In the genomic region with DNA sequence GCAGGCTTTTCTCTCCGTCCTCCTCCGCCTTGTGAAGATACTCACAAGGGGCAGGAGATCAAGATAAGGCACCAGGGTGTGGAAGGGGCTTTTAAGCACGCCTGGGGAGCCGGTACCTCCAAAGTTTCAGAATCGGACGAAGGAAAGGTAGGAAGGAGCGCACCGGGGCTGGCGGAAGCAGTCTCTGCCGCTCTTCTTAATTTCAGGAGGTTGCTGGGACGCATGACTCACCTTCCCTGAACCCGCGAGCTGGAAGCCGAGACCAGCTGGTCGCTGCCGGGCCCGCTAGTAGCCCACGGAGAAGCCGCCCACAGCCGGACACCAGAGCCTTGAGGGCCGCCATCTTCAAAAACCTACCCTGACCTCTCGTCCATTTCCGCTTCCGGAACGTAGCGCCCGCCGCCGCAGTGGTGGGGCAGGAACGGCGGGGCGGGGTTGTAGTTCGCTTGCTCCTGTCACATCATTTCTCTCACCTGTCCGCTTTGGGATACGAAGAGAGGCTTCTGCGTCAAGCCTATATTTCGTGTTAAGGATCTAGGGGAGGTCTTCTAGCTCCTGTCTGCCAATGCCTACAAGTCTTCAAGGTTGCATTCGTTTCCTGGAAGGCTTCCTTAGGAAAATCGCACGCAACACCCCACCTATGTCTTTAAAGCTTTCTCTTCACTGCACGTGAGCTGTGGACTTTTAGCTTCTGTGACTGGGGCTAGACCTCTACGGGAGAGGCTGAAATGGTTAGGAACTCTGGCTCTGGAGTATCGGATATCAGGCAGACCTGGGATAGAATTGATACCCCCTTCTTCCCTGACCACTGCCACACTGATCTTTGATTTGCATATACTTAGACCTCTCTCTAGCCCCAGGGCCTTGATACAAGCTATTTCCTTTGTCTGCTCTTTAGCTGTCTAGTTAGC, we compare ENCODE assay signal across 1 cellular context.
A peak's percentile ranks its signal among the peaks of the same experiment; 100 is the strongest.
TF ChIP-seq lines count a peak whose summit lies in the region.

Gene MRPS18A (minus strand): TSS at position 355 of the 911 bp plus-strand sequence. CDS start 12 bp downstream, at position 343.

TF ChIP-seq in HEK293, 187 proteins besides CTCF, POLR2A, EP300 and RAD21 (continued from another document and continues in another):
- TF ChIP-seq, protein P1, sequence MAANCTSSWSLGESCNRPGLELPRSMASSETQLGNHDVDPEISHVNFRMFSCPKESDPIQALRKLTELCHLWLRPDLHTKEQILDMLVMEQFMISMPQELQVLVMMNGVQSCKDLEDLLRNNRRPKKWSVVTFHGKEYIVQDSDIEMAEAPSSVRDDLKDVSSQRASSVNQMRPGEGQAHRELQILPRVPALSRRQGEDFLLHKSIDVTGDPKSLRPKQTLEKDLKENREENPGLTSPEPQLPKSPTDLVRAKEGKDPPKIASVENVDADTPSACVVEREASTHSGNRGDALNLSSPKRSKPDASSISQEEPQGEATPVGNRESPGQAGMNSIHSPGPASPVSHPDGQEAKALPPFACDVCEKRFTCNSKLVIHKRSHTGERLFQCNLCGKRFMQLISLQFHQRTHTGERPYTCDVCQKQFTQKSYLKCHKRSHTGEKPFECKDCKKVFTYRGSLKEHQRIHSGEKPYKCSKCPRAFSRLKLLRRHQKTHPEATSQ (tag by site-specific recombination; IDR thresholded peaks at IDR 0.05): no peak
- TF ChIP-seq HOXC10 (CRISPR knock-in tag; IDR thresholded peaks at IDR 0.05) (no peak), ZNF549 (tag by site-specific recombination; IDR thresholded peaks at IDR 0.05) (no peak), ZNF560 (tag by site-specific recombination; IDR thresholded peaks at IDR 0.05; ENCODE audit: borderline replicate concordance) (no peak), ZNF404 (tag by site-specific recombination; IDR thresholded peaks at IDR 0.05) (no peak), ZNF571 (tag by site-specific recombination; IDR thresholded peaks at IDR 0.05) (no peak), ZNF558 (tag by site-specific recombination; IDR thresholded peaks at IDR 0.05) (no peak), ZNF398 (tag by site-specific recombination; IDR thresholded peaks at IDR 0.05) (no peak), REPIN1 (tag by site-specific recombination; IDR thresholded peaks at IDR 0.05; ENCODE audit: low read depth) (no peak), GLI4 (tag by site-specific recombination; IDR thresholded peaks at IDR 0.05) (no peak), ZNF324 (tag by site-specific recombination; IDR thresholded peaks at IDR 0.05) (no peak), ZNF114 (tag by site-specific recombination; IDR thresholded peaks at IDR 0.05) (no peak), ZBTB8A (tag by site-specific recombination; IDR thresholded peaks at IDR 0.05) (peak; percentile 55; the same call in 1 of the 2 replicates), ZNF24 (tag by site-specific recombination; IDR thresholded peaks at IDR 0.05) (no peak), ZNF184 (tag by site-specific recombination; IDR thresholded peaks at IDR 0.05) (no peak), WT1 (tag by site-specific recombination; IDR thresholded peaks at IDR 0.05) (no peak), ZNF302 (tag by site-specific recombination; IDR thresholded peaks at IDR 0.05; ENCODE audit: low read depth) (no peak), ZNF776 (tag by site-specific recombination; IDR thresholded peaks at IDR 0.05; ENCODE audit: borderline replicate concordance) (no peak), ZNF596 (tag by site-specific recombination; IDR thresholded peaks at IDR 0.05) (no peak), ZNF48 (tag by site-specific recombination; IDR thresholded peaks at IDR 0.05) (no peak), ZNF658 (tag by site-specific recombination; IDR thresholded peaks at IDR 0.05) (no peak), ZNF529 (tag by site-specific recombination; IDR thresholded peaks at IDR 0.05; ENCODE audit: insufficient replicate concordance) (no peak), KLF7 (tag by site-specific recombination; IDR thresholded peaks at IDR 0.05; ENCODE audit: borderline replicate concordance) (no peak), ZNF629 (tag by site-specific recombination; IDR thresholded peaks at IDR 0.05) (0 out of 2 replicates have a peak, but pooled peaks have one; percentile 40), ZNF155 (tag by site-specific recombination; IDR thresholded peaks at IDR 0.05) (no peak), IKZF3 (tag by site-specific recombination; IDR thresholded peaks at IDR 0.05) (no peak), ZBTB20 (tag by site-specific recombination; IDR thresholded peaks at IDR 0.05) (no peak), ZNF23 (tag by site-specific recombination; IDR thresholded peaks at IDR 0.05; ENCODE audit: borderline replicate concordance) (no peak), OVOL3 (tag by site-specific recombination; IDR thresholded peaks at IDR 0.05) (0 out of 2 replicates have a peak, but pooled peaks have one; percentile 9), YY2 (tag by site-specific recombination; IDR thresholded peaks at IDR 0.05) (peak; percentile 90), ZBTB11 (tag by site-specific recombination; conservative IDR thresholded peaks at IDR 0.05; ENCODE audit: low read depth) (peak; percentile 82), SCRT2 (tag by site-specific recombination; IDR thresholded peaks at IDR 0.05) (no peak), ZNF544 (tag by site-specific recombination; IDR thresholded peaks at IDR 0.05) (no peak), ZNF530 (tag by site-specific recombination; IDR thresholded peaks at IDR 0.05; ENCODE audit: low read depth) (no peak), ZNF214 (tag by site-specific recombination; IDR thresholded peaks at IDR 0.05; ENCODE audit: borderline replicate concordance) (no peak), ZNF341 (tag by site-specific recombination; IDR thresholded peaks at IDR 0.05; ENCODE audit: low read depth) (no peak), MEIS1 (CRISPR knock-in tag; IDR thresholded peaks at IDR 0.05; ENCODE audit: borderline replicate concordance) (no peak), EGR2 (tag by site-specific recombination; IDR thresholded peaks at IDR 0.05; ENCODE audit: low read depth) (peak; percentile 88), ZNF521 (tag by site-specific recombination; IDR thresholded peaks at IDR 0.05) (no peak)
- TF ChIP-seq, protein P2, sequence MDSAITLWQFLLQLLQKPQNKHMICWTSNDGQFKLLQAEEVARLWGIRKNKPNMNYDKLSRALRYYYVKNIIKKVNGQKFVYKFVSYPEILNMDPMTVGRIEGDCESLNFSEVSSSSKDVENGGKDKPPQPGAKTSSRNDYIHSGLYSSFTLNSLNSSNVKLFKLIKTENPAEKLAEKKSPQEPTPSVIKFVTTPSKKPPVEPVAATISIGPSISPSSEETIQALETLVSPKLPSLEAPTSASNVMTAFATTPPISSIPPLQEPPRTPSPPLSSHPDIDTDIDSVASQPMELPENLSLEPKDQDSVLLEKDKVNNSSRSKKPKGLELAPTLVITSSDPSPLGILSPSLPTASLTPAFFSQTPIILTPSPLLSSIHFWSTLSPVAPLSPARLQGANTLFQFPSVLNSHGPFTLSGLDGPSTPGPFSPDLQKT (IDR thresholded peaks at IDR 0.05; ENCODE audit: borderline replicate concordance, low read depth, low read length): 0 out of 2 replicates have a peak, but pooled peaks have one; percentile 36
- TF ChIP-seq, protein P3, sequence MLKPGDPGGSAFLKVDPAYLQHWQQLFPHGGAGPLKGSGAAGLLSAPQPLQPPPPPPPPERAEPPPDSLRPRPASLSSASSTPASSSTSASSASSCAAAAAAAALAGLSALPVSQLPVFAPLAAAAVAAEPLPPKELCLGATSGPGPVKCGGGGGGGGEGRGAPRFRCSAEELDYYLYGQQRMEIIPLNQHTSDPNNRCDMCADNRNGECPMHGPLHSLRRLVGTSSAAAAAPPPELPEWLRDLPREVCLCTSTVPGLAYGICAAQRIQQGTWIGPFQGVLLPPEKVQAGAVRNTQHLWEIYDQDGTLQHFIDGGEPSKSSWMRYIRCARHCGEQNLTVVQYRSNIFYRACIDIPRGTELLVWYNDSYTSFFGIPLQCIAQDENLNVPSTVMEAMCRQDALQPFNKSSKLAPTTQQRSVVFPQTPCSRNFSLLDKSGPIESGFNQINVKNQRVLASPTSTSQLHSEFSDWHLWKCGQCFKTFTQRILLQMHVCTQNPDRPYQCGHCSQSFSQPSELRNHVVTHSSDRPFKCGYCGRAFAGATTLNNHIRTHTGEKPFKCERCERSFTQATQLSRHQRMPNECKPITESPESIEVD (tag by site-specific recombination; IDR thresholded peaks at IDR 0.05): no peak
- TF ChIP-seq, protein P4, sequence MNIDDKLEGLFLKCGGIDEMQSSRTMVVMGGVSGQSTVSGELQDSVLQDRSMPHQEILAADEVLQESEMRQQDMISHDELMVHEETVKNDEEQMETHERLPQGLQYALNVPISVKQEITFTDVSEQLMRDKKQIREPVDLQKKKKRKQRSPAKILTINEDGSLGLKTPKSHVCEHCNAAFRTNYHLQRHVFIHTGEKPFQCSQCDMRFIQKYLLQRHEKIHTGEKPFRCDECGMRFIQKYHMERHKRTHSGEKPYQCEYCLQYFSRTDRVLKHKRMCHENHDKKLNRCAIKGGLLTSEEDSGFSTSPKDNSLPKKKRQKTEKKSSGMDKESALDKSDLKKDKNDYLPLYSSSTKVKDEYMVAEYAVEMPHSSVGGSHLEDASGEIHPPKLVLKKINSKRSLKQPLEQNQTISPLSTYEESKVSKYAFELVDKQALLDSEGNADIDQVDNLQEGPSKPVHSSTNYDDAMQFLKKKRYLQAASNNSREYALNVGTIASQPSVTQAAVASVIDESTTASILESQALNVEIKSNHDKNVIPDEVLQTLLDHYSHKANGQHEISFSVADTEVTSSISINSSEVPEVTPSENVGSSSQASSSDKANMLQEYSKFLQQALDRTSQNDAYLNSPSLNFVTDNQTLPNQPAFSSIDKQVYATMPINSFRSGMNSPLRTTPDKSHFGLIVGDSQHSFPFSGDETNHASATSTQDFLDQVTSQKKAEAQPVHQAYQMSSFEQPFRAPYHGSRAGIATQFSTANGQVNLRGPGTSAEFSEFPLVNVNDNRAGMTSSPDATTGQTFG (tag by site-specific recombination; IDR thresholded peaks at IDR 0.05; ENCODE audit: borderline replicate concordance): no peak
- TF ChIP-seq, protein P5, sequence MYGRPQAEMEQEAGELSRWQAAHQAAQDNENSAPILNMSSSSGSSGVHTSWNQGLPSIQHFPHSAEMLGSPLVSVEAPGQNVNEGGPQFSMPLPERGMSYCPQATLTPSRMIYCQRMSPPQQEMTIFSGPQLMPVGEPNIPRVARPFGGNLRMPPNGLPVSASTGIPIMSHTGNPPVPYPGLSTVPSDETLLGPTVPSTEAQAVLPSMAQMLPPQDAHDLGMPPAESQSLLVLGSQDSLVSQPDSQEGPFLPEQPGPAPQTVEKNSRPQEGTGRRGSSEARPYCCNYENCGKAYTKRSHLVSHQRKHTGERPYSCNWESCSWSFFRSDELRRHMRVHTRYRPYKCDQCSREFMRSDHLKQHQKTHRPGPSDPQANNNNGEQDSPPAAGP (tag by site-specific recombination; IDR thresholded peaks at IDR 0.05): no peak; the same call in 1 of the 2 replicates
- TF ChIP-seq, protein P6, sequence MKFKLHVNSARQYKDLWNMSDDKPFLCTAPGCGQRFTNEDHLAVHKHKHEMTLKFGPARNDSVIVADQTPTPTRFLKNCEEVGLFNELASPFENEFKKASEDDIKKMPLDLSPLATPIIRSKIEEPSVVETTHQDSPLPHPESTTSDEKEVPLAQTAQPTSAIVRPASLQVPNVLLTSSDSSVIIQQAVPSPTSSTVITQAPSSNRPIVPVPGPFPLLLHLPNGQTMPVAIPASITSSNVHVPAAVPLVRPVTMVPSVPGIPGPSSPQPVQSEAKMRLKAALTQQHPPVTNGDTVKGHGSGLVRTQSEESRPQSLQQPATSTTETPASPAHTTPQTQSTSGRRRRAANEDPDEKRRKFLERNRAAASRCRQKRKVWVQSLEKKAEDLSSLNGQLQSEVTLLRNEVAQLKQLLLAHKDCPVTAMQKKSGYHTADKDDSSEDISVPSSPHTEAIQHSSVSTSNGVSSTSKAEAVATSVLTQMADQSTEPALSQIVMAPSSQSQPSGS (tag by site-specific recombination; IDR thresholded peaks at IDR 0.05; ENCODE audit: low read depth): no peak
- TF ChIP-seq, protein P7, sequence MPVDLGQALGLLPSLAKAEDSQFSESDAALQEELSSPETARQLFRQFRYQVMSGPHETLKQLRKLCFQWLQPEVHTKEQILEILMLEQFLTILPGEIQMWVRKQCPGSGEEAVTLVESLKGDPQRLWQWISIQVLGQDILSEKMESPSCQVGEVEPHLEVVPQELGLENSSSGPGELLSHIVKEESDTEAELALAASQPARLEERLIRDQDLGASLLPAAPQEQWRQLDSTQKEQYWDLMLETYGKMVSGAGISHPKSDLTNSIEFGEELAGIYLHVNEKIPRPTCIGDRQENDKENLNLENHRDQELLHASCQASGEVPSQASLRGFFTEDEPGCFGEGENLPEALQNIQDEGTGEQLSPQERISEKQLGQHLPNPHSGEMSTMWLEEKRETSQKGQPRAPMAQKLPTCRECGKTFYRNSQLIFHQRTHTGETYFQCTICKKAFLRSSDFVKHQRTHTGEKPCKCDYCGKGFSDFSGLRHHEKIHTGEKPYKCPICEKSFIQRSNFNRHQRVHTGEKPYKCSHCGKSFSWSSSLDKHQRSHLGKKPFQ (tag by site-specific recombination; IDR thresholded peaks at IDR 0.05): no peak
